8 cellular contexts compared by ENCODE assay signal in genomic region chr3:142723665-142723967, GRCh38. TPM values are rescaled to one million over a fixed set of nuclear protein-coding genes. Genes with fewer than 3 reads are reported as not detected.
DNase-seq lines count a peak whose midpoint lies in the region; TF ChIP-seq lines count a peak whose summit lies in the region.

No MANE protein-coding gene starts in this region.

- H3K4me1 Mint-ChIP-seq in activated naive CD4-positive, alpha-beta T cell treated with anti-CD3 and anti-CD28 coated beads, Interleukin-2, amount 10 ng/mL, durations not matched to agents 7 days and 5 days: peaks cover 21% of the 10 kb centered on the region
- peaks cover 14% of the 10 kb centered on the region for H3K4me1 Mint-ChIP-seq in endodermal cell

- H3K9me3 ChIP-seq in NT2/D1 (ENCODE audit: insufficient read depth, low read length) (no peaks in the 10 kb centered on the region), endodermal cell (ENCODE audit: control insufficient read depth, low read length) (no peaks in the 10 kb centered on the region), parathyroid adenoma (ENCODE audit: control insufficient read depth, low read length) (no peaks in the 10 kb centered on the region)

- peak overlapping the region; percentile 74 for H3K4me3 Mint-ChIP-seq in activated naive CD4-positive, alpha-beta T cell treated with anti-CD3 and anti-CD28 coated beads, Interleukin-2, amount 10 ng/mL, durations not matched to agents 7 days and 5 days
- peak overlapping the region; percentile 88 for H3K4me3 Mint-ChIP-seq in endodermal cell

- H3K79me2 ChIP-seq in parathyroid adenoma: no peaks in the 10 kb centered on the region

- 9 to 50% methylated on average over 1 to 10 of the region's 10 CpGs for WGBS in endodermal cell (ENCODE audit: insufficient coverage in 1 of 2, insufficient read length in 1 of 2), 2 experiments

- peak overlapping the region; percentile 58 for H3K4me2 ChIP-seq in parathyroid adenoma (ENCODE audit: low read length)

- CTCF ChIA-PET in activated naive CD4-positive, alpha-beta T cell treated with anti-CD3 and anti-CD28 coated beads, Interleukin-2, amount 10 ng/mL, durations not matched to agents 7 days and 5 days (lab: Charles Lee): interaction anchor here (0.8 kb wide), 1 partner anchor 105 kb away, joined by 3 read pairs; no protein-coding TSS in a partner anchor

- peak overlapping the region; percentile 69 for H3K4me3 ChIP-seq in NT2/D1 (ENCODE audit: insufficient read length, low read depth)
- peak overlapping the region; percentile 86 for H3K4me3 ChIP-seq in endodermal cell (ENCODE audit: low read length)
- peak overlapping the region; percentile 33 for H3K4me3 ChIP-seq in parathyroid adenoma (ENCODE audit: low read depth, low read length)

- TF ChIP-seq CTCF in endodermal cell (conservative IDR thresholded peaks at IDR 0.05): no peak
- TF ChIP-seq CTCF in parathyroid adenoma (IDR thresholded peaks at IDR 0.05): no peak

- H3K27me3 ChIP-seq in NT2/D1 (ENCODE audit: insufficient read depth, insufficient read length): no peaks in the 10 kb centered on the region
- H3K27me3 ChIP-seq in endodermal cell (ENCODE audit: control insufficient read depth, insufficient read depth, low read length, poor library complexity, severe bottlenecking): no peaks in the 10 kb centered on the region
- H3K27me3 ChIP-seq in parathyroid adenoma (ENCODE audit: control insufficient read depth, insufficient read depth, low read length): no peaks in the 10 kb centered on the region

- no peaks in the 10 kb centered on the region for H3K36me3 Mint-ChIP-seq in activated naive CD4-positive, alpha-beta T cell treated with anti-CD3 and anti-CD28 coated beads, Interleukin-2, amount 10 ng/mL, durations not matched to agents 7 days and 5 days
- H3K36me3 Mint-ChIP-seq in endodermal cell (ENCODE audit: low read depth): peaks cover under 1% of the 10 kb centered on the region

- H3K9ac ChIP-seq in NT2/D1 (ENCODE audit: insufficient read length, low read depth) (peak overlapping the region; percentile 58), endodermal cell (ENCODE audit: extremely low read depth, low read length, poor library complexity, severe bottlenecking) (no peak overlapping the region), parathyroid adenoma (no peak overlapping the region)

- no peak overlapping the region for H3K27ac ChIP-seq in endodermal cell (ENCODE audit: low read depth, low read length)
- H3K27ac ChIP-seq in parathyroid adenoma: no peak overlapping the region

- no peaks in the 10 kb centered on the region for H3K9me3 Mint-ChIP-seq in activated naive CD4-positive, alpha-beta T cell treated with anti-CD3 and anti-CD28 coated beads, Interleukin-2, amount 10 ng/mL, durations not matched to agents 7 days and 5 days
- peaks cover 9% of the 10 kb centered on the region for H3K9me3 Mint-ChIP-seq in endodermal cell

- H3K36me3 ChIP-seq in NT2/D1 (ENCODE audit: insufficient read depth, insufficient read length, low read length) (peaks cover 7% of the 10 kb centered on the region), endodermal cell (ENCODE audit: control insufficient read depth, insufficient read depth, low read length) (no peaks in the 10 kb centered on the region), parathyroid adenoma (ENCODE audit: control insufficient read depth, insufficient read depth, low read length) (no peaks in the 10 kb centered on the region)

- H2AFZ ChIP-seq in parathyroid adenoma: peak overlapping the region; percentile 81

- no peaks in the 10 kb centered on the region for H3K4me1 ChIP-seq in NT2/D1 (ENCODE audit: insufficient read depth, insufficient read length)
- no peaks in the 10 kb centered on the region for H3K4me1 ChIP-seq in endodermal cell (ENCODE audit: control insufficient read depth, insufficient read depth, low read length)
- H3K4me1 ChIP-seq in parathyroid adenoma: no peaks in the 10 kb centered on the region

- DNase-seq in activated naive CD4-positive, alpha-beta T cell treated with anti-CD3 and anti-CD28 coated beads, Interleukin-2, amount 10 ng/mL, durations not matched to agents 7 days and 5 days: no peak
- DNase-seq in activated naive CD4-positive, alpha-beta T cell (lab: John Stamatoyannopoulos, UW): no peak
- DNase-seq in NT2/D1 (ENCODE audit: low read depth, low spot score): no peak
- no peak for DNase-seq in endodermal cell
- no peak for DNase-seq in NCI-H2196 (lab: John Stamatoyannopoulos, UW; ENCODE audit: unreplicated experiment)
- no peak for DNase-seq in putamen (ENCODE audit: low spot score)
- DNase-seq in NK-92 treated with Interleukin-12 subunit alpha and Interleukin-12 subunit beta, amount 100 ng/mL, for 24 hours (lab: John Stamatoyannopoulos, UW): no peak

- peaks cover 60% of the 10 kb centered on the region for H3K27me3 Mint-ChIP-seq in activated naive CD4-positive, alpha-beta T cell treated with anti-CD3 and anti-CD28 coated beads, Interleukin-2, amount 10 ng/mL, durations not matched to agents 7 days and 5 days
- peaks cover 2% of the 10 kb centered on the region for H3K27me3 Mint-ChIP-seq in endodermal cell (ENCODE audit: insufficient read depth)

- no peak overlapping the region for H3K27ac Mint-ChIP-seq in activated naive CD4-positive, alpha-beta T cell treated with anti-CD3 and anti-CD28 coated beads, Interleukin-2, amount 10 ng/mL, durations not matched to agents 7 days and 5 days
- H3K27ac Mint-ChIP-seq in endodermal cell: peak overlapping the region; percentile 98

RNA-seq across cellular contexts. Expression of gene TRPC1, which starts 0.2 kb away (rescaled TPM):
- total RNA-seq in endodermal cell: 10 to 100 TPM; 18.2 to 18.9 TPM
- 22.4 TPM for polyA plus RNA-seq in endodermal cell (2013, experiment 1 of 2)
- 18.8 TPM for polyA plus RNA-seq in endodermal cell (2013, experiment 2 of 2)

Comparison
In these comparisons a context has a peak if more than half of its experiments do, and no peak if none do; other contexts are left out.
1. H3K4me3 ChIP-seq: peak in every context shown above with its lines; median percentile 86 in endodermal cell; 69 in NT2/D1; 33 in parathyroid adenoma.